22 cellular contexts compared by ENCODE assay signal in genomic region chr15:27906802-27907201, GRCh38.
"Had no signal": no experiment of that assay in that cellular context is flagged by ENCODE, and none has a peak within 500 bp of the region (broad histone marks: within the 10 kb centered on the region; RNA-seq: fewer than 3 reads in every experiment).

No MANE protein-coding gene starts in this region.

- H3K36me3 Mint-ChIP-seq: activated CD4-positive, alpha-beta memory T cell treated with anti-CD3 and anti-CD28 coated beads for 36 hours; activated naive CD8-positive, alpha-beta T cell had no signal

- H3K4me3 Mint-ChIP-seq: activated CD4-positive, alpha-beta memory T cell treated with anti-CD3 and anti-CD28 coated beads for 36 hours; activated CD4-positive, alpha-beta T cell treated with anti-CD3 and anti-CD28 coated beads, Interleukin-2, amount 10 ng/mL, durations not matched to agents 7 days and 5 days; activated naive CD4-positive, alpha-beta T cell treated with anti-CD3 and anti-CD28 coated beads for 36 hours; activated naive CD8-positive, alpha-beta T cell; activated T-helper 17 cell treated with anti-CD3 and anti-CD28 coated beads, Interleukin-2, amount 50 U/mL, for 72 hours; brain; dendritic cell treated with granulocyte-macrophage colony-stimulating factor and Interleukin-4, amounts not matched to agents 40 ng/mL and 50 ng/mL, for 4 days had no signal

- ATAC-seq: activated T-helper 17 cell treated with anti-CD3 and anti-CD28 coated beads, Interleukin-2, amount 50 U/mL, for 72 hours; PC-3 had no signal

- H3K9me3 Mint-ChIP-seq: activated naive CD4-positive, alpha-beta T cell treated with anti-CD3 and anti-CD28 coated beads for 36 hours had no signal

- DNase-seq: activated CD4-positive, alpha-beta memory T cell treated with anti-CD3 and anti-CD28 coated beads for 36 hours; activated CD4-positive, alpha-beta T cell treated with anti-CD3 and anti-CD28 coated beads, Interleukin-2, amount 10 ng/mL, durations not matched to agents 7 days and 5 days; activated CD4-positive, CD25-positive, alpha-beta regulatory T cell; activated CD8-positive, alpha-beta memory T cell treated with anti-CD3 and anti-CD28 coated beads for 24 hours; activated gamma-delta T cell; activated naive CD4-positive, alpha-beta T cell treated with anti-CD3 and anti-CD28 coated beads for 36 hours; activated T-cell treated with anti-CD3 and anti-CD28 coated beads for 4 hours; activated T-cell treated with anti-CD3 and anti-CD28 coated beads, Interleukin-2, amount 50 U/mL, for 48 hours; amygdala; NCI-H1092; NCI-H1417; NCI-H1930; NCI-H345; NCI-H510A; NCI-H526 treated with DMSO at 0.1 percent for 48 hours; PC-3; SIG-M5; T-helper 1 cell had no signal

- H3K27me3 Mint-ChIP-seq: activated CD4-positive, alpha-beta memory T cell treated with anti-CD3 and anti-CD28 coated beads for 36 hours; activated CD4-positive, alpha-beta T cell treated with anti-CD3 and anti-CD28 coated beads, Interleukin-2, amount 10 ng/mL, durations not matched to agents 7 days and 5 days; activated T-helper 17 cell treated with anti-CD3 and anti-CD28 coated beads, Interleukin-2, amount 50 U/mL, for 72 hours; dendritic cell treated with granulocyte-macrophage colony-stimulating factor and Interleukin-4, amounts not matched to agents 40 ng/mL and 50 ng/mL, for 4 days had no signal

- H3K27ac Mint-ChIP-seq: activated CD4-positive, alpha-beta memory T cell treated with anti-CD3 and anti-CD28 coated beads for 36 hours; activated CD4-positive, alpha-beta T cell treated with anti-CD3 and anti-CD28 coated beads, Interleukin-2, amount 10 ng/mL, durations not matched to agents 7 days and 5 days; activated naive CD4-positive, alpha-beta T cell treated with anti-CD3 and anti-CD28 coated beads for 36 hours; activated naive CD8-positive, alpha-beta T cell; activated T-helper 17 cell treated with anti-CD3 and anti-CD28 coated beads, Interleukin-2, amount 50 U/mL, for 72 hours; brain; dendritic cell treated with granulocyte-macrophage colony-stimulating factor and Interleukin-4, amounts not matched to agents 40 ng/mL and 50 ng/mL, for 4 days had no signal

- H3K4me1 Mint-ChIP-seq: activated CD4-positive, alpha-beta T cell treated with anti-CD3 and anti-CD28 coated beads, Interleukin-2, amount 10 ng/mL, durations not matched to agents 7 days and 5 days; activated T-helper 17 cell treated with anti-CD3 and anti-CD28 coated beads, Interleukin-2, amount 50 U/mL, for 72 hours; brain had no signal
